In the genomic region with DNA sequence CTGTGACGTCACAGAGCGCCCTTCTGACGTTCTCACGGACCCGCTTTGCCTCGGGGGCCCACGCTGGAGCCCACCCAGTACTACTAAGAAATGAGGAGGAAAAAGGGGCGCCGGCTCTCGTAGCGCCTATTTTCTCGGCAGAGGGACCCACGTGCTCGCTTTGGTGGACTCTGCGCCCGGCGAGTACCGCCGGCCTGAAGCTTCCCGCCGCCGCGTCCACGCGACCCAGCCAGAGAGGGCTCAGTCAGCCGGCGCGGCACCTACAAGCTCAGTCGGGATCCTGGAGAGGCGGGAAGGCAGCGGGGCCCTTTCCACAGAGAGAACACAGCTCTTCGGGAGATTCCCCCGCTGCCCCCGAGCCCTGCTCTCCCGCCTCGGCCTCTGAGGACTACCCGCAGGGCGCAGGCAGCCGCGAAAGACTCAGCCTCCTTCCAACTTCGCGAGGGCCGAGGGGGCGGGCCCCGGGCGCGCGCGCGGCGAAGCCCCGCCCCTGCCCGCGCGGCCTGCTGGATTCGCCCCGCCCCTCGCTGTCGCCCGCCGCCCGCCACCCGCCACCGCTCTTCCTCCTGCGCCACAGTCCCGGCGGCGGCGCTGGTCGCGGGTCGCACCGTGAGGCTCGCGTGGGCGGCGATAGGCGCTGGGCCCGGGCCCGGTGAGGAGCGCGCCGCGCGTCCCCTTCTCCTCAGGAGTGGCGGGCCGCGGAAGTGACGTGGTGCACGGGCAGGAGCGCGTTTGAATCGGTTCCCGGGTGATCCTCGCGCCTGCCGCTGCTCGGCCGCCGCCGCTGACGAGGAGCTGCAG, we compare ENCODE assay signal across 8 cellular contexts. TPM values are rescaled to one million over a fixed set of nuclear protein-coding genes. Genes with fewer than 3 reads are reported as not detected.
DNase-seq lines count a peak whose midpoint lies in the region; ATAC-seq and TF ChIP-seq lines count a peak whose summit lies in the region.

A gene (plus strand): TSS at position 574 of the 801 bp plus-strand sequence. CDS start 350 bp downstream, outside the sequence.

- TF ChIP-seq EP300 in upper lobe of left lung (IDR thresholded peaks at IDR 0.05) = no peak

- H3K27me3 ChIP-seq in adrenal gland (no peaks in the 10 kb centered on the region), heart left ventricle (no peaks in the 10 kb centered on the region), upper lobe of left lung (no peaks in the 10 kb centered on the region)

- WGBS in adrenal gland, 4 donors = 0 to 1% (median 0%) methylated on average over 12 to 102 of the region's 102 CpGs
- WGBS in heart left ventricle, 4 donors = 0% methylated on average over 11 to 102 of the region's 102 CpGs
- WGBS in upper lobe of left lung, 2 donors = 0% methylated on average over 62 of the region's 102 CpGs; no CpG with 5 or more reads in 1 of the 2 donors

- TF ChIP-seq POLR2A in adrenal gland (IDR thresholded peaks at IDR 0.05) (peak; percentile 87 to 92), heart left ventricle (IDR thresholded peaks at IDR 0.05) (peak in 1 of 2 donors; percentile 87), upper lobe of left lung (IDR thresholded peaks at IDR 0.05) (peak in 3 of 4 donors; percentile 86 to 96 (median 96))

- H3K4me3 ChIP-seq in adrenal gland = peak within 1 kb of the TSS; percentile 67 to 99 (median 90)
- peak within 1 kb of the TSS; percentile 66 to 99 (median 92) for H3K4me3 ChIP-seq in heart left ventricle
- peak within 1 kb of the TSS; percentile 77 to 99 (median 95) for H3K4me3 ChIP-seq in upper lobe of left lung

- H3K9me3 ChIP-seq in adrenal gland (replicated peaks in 1 of 3) = no peaks in the 10 kb centered on the region
- no peaks in the 10 kb centered on the region for H3K9me3 ChIP-seq in heart left ventricle
- H3K9me3 ChIP-seq in upper lobe of left lung = no peaks in the 10 kb centered on the region

- no peak for TF ChIP-seq CTCF in GM13976 (IDR thresholded peaks at IDR 0.05; ENCODE audit: borderline replicate concordance, control extremely low read depth, extremely low read depth, insufficient read depth, missing control alignments)
- TF ChIP-seq CTCF in adrenal gland (IDR thresholded peaks at IDR 0.05) = no peak
- TF ChIP-seq CTCF in heart left ventricle (IDR thresholded peaks at IDR 0.05) = no peak
- peak in 3 of 6 experiments; percentile 20 to 52 (median 37) for TF ChIP-seq CTCF in upper lobe of left lung (IDR thresholded peaks at IDR 0.05)

- H3K4me1 ChIP-seq in adrenal gland (replicated peaks in 1 of 2) (peaks cover 17 to 40% of the 10 kb centered on the region in 2 donors), heart left ventricle (peaks cover 0 to 44% (median 23%) of the 10 kb centered on the region in 12 donors), upper lobe of left lung (peaks cover 19 to 43% (median 31%) of the 10 kb centered on the region in 4 donors)

- peak; percentile 92 for DNase-seq in GM13976 (ENCODE audit: low spot score)
- peak; percentile 74 for DNase-seq in NCI-H1417 treated with DMSO at 0.1 percent for 48 hours (lab: John Stamatoyannopoulos, UW)
- DNase-seq in adrenal gland = peak; percentile 86 to 91 (median 89)
- DNase-seq in heart left ventricle = peak; percentile 87 to 94 (median 91)
- peak; percentile 96 for DNase-seq in posterior vena cava (ENCODE audit: low spot score)
- DNase-seq in upper lobe of left lung = peak; percentile 91 to 98

- H3K36me3 ChIP-seq in adrenal gland (replicated peaks in 1 of 2) = no peaks in the 10 kb centered on the region
- no peaks in the 10 kb centered on the region for H3K36me3 ChIP-seq in heart left ventricle
- H3K36me3 ChIP-seq in upper lobe of left lung = no peaks in the 10 kb centered on the region

- in situ Hi-C loops in GM13976 (cut with MboI; ENCODE audit: low sequenced_read_pairs, unreplicated experiment) = loop anchor here (25.0 kb wide), 1 partner anchor 1843 kb away; a partner anchor contains a TSS

- peak; percentile 82 for ATAC-seq in HG02763 (IDR thresholded peaks at IDR 0.05; ENCODE audit: unreplicated experiment)
- peak; percentile 75 to 91 (median 88) for ATAC-seq in heart left ventricle
- ATAC-seq in upper lobe of left lung (ENCODE audit: low FRiP score in 2 of 2) = peak; percentile 92 to 95

- intact Hi-C loops in T-helper 1 cell treated with Interleukin-12 subunit alpha and Interleukin-12 subunit beta and Interleukin-4 antibody, amounts not matched to agents 30 ng/mL and 1 ng/mL, for 36 hours (cut with micrococcal nuclease) = loop anchor here (1.0 to 5.0 kb wide), 9 partner anchors 14 to 1843 kb away; a partner anchor contains a TSS
- intact Hi-C loops in adrenal gland (cut with DNase I) (loop anchor here in 1 of 2 donors (10.0 kb wide), 1 partner anchor 81 kb away; a partner anchor contains a TSS), heart left ventricle (cut with DNase I) (loop anchor here in 7 of 10 donors (1.0 to 5.0 kb wide), 4 partner anchors 83 to 88 kb away; a partner anchor contains a TSS), posterior vena cava (cut with DNase I) (loop anchor here in 1 of 2 donors (5.0 kb wide), 1 partner anchor 592 kb away; a partner anchor contains a TSS)

- peak within 1 kb of the TSS; percentile 94 to 98 (median 96) for H3K27ac ChIP-seq in adrenal gland
- peak within 1 kb of the TSS; percentile 94 to 99 (median 98) for H3K27ac ChIP-seq in heart left ventricle
- peak within 1 kb of the TSS; percentile 96 to 99 (median 98) for H3K27ac ChIP-seq in upper lobe of left lung

RNA-seq across cellular contexts. Expression of the gene that starts here (rescaled TPM):
- total RNA-seq in T-helper 1 cell treated with Interleukin-12 subunit alpha and Interleukin-12 subunit beta and Interleukin-4 antibody, amounts not matched to agents 30 ng/mL and 1 ng/mL, for 36 hours = 146 and 163 TPM in 2 replicates
- 10 to 100 TPM; 13.3 to 43.6 (median 25.1) TPM for total RNA-seq in adrenal gland
- 10 to 100 TPM in 1 of 3 donors, 1 to 10 TPM in 2; 5.3 to 19.0 (median 7.2) TPM for polyA plus RNA-seq in adrenal gland
- total RNA-seq in heart left ventricle = 10 to 100 TPM; 22.9 to 45.9 (median 31.3) TPM
- 10 to 100 TPM in 1 of 2 donors, 1 to 10 TPM in 1; 5.7 to 13.8 TPM for polyA plus RNA-seq in heart left ventricle
- 10 to 100 TPM; 50.8 to 54.2 TPM for total RNA-seq in posterior vena cava
- 100 to 1,000 TPM in 2 of 6 donors, 10 to 100 TPM in 4; 39.2 to 157 (median 58.9) TPM for total RNA-seq in upper lobe of left lung

Comparison
In these comparisons a context has a peak if more than half of its experiments do, and no peak if none do; other contexts are left out.
1. Peak in every context shown above with its lines: DNase-seq, ATAC-seq, H3K4me3 ChIP-seq and H3K27ac ChIP-seq.